1 cellular context compared by ENCODE assay signal in genomic region chr7:92636018-92636560, GRCh38.
TF ChIP-seq lines count a peak whose summit lies in the region.

No MANE protein-coding gene starts in this region.

TF ChIP-seq in HCT116, 20 proteins besides CTCF, POLR2A, EP300 and RAD21:
- TF ChIP-seq ZBTB33 (IDR thresholded peaks at IDR 0.05; ENCODE audit: extremely low read depth, insufficient replicate concordance, low read length) (no peak), FOSL1 (IDR thresholded peaks at IDR 0.05; ENCODE audit: low read depth) (no peak), SP1 (IDR thresholded peaks at IDR 0.05; ENCODE audit: low read depth) (no peak), POLR2AphosphoS5 (IDR thresholded peaks at IDR 0.05; ENCODE audit: low read depth, low read length) (no peak), ZFX (IDR thresholded peaks at IDR 0.05) (no peak), SRF (IDR thresholded peaks at IDR 0.05; ENCODE audit: low read depth) (no peak), ELF1 (IDR thresholded peaks at IDR 0.05; ENCODE audit: borderline replicate concordance, low read depth) (no peak), REST (IDR thresholded peaks at IDR 0.05; ENCODE audit: low read depth) (no peak), ATF3 (IDR thresholded peaks at IDR 0.05) (no peak), EZH2phosphoT487 (IDR thresholded peaks at IDR 0.05; ENCODE audit: borderline replicate concordance) (no peak), TCF7L2 (IDR thresholded peaks at IDR 0.05; ENCODE audit: borderline replicate concordance, extremely low read depth, insufficient read depth, insufficient read length) (no peak)
